ENCODE assay signal across 8 cellular contexts in the genomic region with DNA sequence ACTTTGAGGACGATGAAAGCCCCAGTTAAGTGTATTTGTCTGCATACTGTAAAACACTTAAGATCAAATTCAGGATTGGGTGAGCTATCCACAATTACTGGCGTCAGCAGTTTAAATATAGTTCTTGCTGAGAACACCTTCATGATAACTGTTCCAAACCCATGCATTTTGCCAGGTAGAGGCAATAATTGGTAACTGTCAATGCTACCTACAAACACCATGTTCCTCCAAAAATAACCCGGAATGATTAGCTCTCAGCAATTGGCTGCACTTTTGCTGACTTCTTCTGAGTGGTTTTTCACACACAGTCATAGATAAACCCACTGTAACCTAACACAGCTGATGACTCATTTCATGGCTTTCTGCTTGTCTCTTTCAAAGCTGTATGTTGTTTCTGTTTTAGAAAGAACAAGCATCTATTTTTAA.
DNase-seq lines count a peak whose midpoint lies in the region; ATAC-seq and TF ChIP-seq lines count a peak whose summit lies in the region.

No MANE protein-coding gene starts in this region.

- peak overlapping the region; percentile 19 for H2AFZ ChIP-seq in hepatocyte

- H3K9me3 ChIP-seq in RWPE2 (ENCODE audit: severe bottlenecking): peaks cover 3% of the 10 kb centered on the region
- H3K9me3 ChIP-seq in hepatocyte (ENCODE audit: low read depth): peaks cover under 1% of the 10 kb centered on the region
- H3K9me3 ChIP-seq in tibial nerve: no peaks in the 10 kb centered on the region

- no peak for TF ChIP-seq POLR2A in tibial nerve (IDR thresholded peaks at IDR 0.05)

- peak; percentile 61 for DNase-seq in Ammon's horn (ENCODE audit: low spot score)
- no peak for DNase-seq in RWPE2 (ENCODE audit: low spot score)
- peak; percentile 48 for DNase-seq in hepatocyte (ENCODE audit: low spot score)
- no peak for DNase-seq in left lobe of liver (ENCODE audit: low spot score)
- no peak for DNase-seq in tibial nerve (ENCODE audit: low spot score in 2 of 2)
- no peak for DNase-seq in HuH-7 (ENCODE audit: low spot score)

- ATAC-seq in GM19043 (IDR thresholded peaks at IDR 0.05; ENCODE audit: low read depth, unreplicated experiment) (peak; percentile 95), HG03108 (IDR thresholded peaks at IDR 0.05; ENCODE audit: unreplicated experiment) (peak; percentile 98), RWPE2 (ENCODE audit: low read depth) (peak; percentile 90), left lobe of liver (no peak)

- peak overlapping the region; percentile 48 for H3K4me2 ChIP-seq in hepatocyte

- H3K79me2 ChIP-seq in hepatocyte: no peaks in the 10 kb centered on the region

- WGBS in hepatocyte (ENCODE audit: low lambda C conversion rate, missing lambda C conversion rate): 21% methylated on average over 3 of the region's 3 CpGs
- 33 to 43% methylated on average over 3 of the region's 3 CpGs for WGBS in tibial nerve, 2 donors

- no peaks in the 10 kb centered on the region for H4K20me1 ChIP-seq in hepatocyte (ENCODE audit: insufficient read depth, poor library complexity, severe bottlenecking)

- H3K27ac ChIP-seq in RWPE2 (ENCODE audit: poor library complexity, severe bottlenecking) (peak overlapping the region; percentile 13), hepatocyte (peak overlapping the region; percentile 57), tibial nerve (no peak overlapping the region)

- H3K9me2 ChIP-seq in hepatocyte (replicated peaks; ENCODE audit: insufficient read depth): no peaks in the 10 kb centered on the region

- TF ChIP-seq EP300 in tibial nerve (IDR thresholded peaks at IDR 0.05): no peak

- H3K36me3 ChIP-seq in RWPE2 (ENCODE audit: low read depth) (no peaks in the 10 kb centered on the region; the same call in 1 of the 2 replicates), hepatocyte (replicated peaks; ENCODE audit: insufficient read depth, low read depth) (no peaks in the 10 kb centered on the region), tibial nerve (no peaks in the 10 kb centered on the region)

- H3K4me3 ChIP-seq in RWPE2 (ENCODE audit: severe bottlenecking): no peak overlapping the region
- H3K4me3 ChIP-seq in hepatocyte: no peak overlapping the region
- no peak overlapping the region for H3K4me3 ChIP-seq in tibial nerve

- H3K4me1 ChIP-seq in RWPE2 (ENCODE audit: insufficient read depth, poor library complexity, severe bottlenecking) (peaks cover 24% of the 10 kb centered on the region), hepatocyte (ENCODE audit: insufficient read depth) (peaks cover 21% of the 10 kb centered on the region), tibial nerve (peaks cover 0 to 12% (median 0%) of the 10 kb centered on the region in 4 donors)

- TF ChIP-seq CTCF in RWPE2 (IDR thresholded peaks at IDR 0.05; ENCODE audit: poor library complexity, severe bottlenecking): no peak
- TF ChIP-seq CTCF in hepatocyte (IDR thresholded peaks at IDR 0.05; ENCODE audit: poor library complexity): no peak
- TF ChIP-seq CTCF in tibial nerve (IDR thresholded peaks at IDR 0.05): no peak

- H3K27me3 ChIP-seq in RWPE2 (ENCODE audit: insufficient read depth, poor library complexity, severe bottlenecking): no peaks in the 10 kb centered on the region
- no peaks in the 10 kb centered on the region for H3K27me3 ChIP-seq in hepatocyte
- H3K27me3 ChIP-seq in tibial nerve: no peaks in the 10 kb centered on the region

Comparison
In these comparisons a context has a peak if more than half of its experiments do, and no peak if none do; other contexts are left out.
1. DNase-seq: peak in Ammon's horn (single experiment) and hepatocyte (single experiment); none in RWPE2 (single experiment), left lobe of liver (single experiment), tibial nerve (0 of 2) and HuH-7 (single experiment).
2. H3K27ac ChIP-seq: peak in RWPE2 (single experiment) and hepatocyte (single experiment); none in tibial nerve (0 of 4).